8 cellular contexts compared by ENCODE assay signal in genomic region chr9:18393340-18394130, GRCh38.
DNase-seq lines count a peak whose midpoint lies in the region; ATAC-seq and TF ChIP-seq lines count a peak whose summit lies in the region.

No MANE protein-coding gene starts in this region.

- no peaks in the 10 kb centered on the region for H3K27me3 ChIP-seq in prostate gland (replicated peaks; ENCODE audit: insufficient read depth)

- ATAC-seq in GM19397 (IDR thresholded peaks at IDR 0.05; ENCODE audit: unreplicated experiment): no peak

- intact Hi-C loops in prostate gland (cut with DNase I): no loop called here

- H3K4me1 ChIP-seq in prostate gland (replicated peaks): peaks cover 6% of the 10 kb centered on the region

- peak; percentile 62 for DNase-seq in HS-27A (ENCODE audit: low read depth)
- peak; percentile 98 for DNase-seq in NCI-H774 (lab: John Stamatoyannopoulos, UW)
- DNase-seq in fibroblast of gingiva (ENCODE audit: low read depth): peak; percentile 93
- DNase-seq in prostate gland (ENCODE audit: low spot score): peak; percentile 92
- no peak for DNase-seq in GM10266 (ENCODE audit: extremely low spot score)
- no peak for DNase-seq in activated CD4-positive, alpha-beta T cell treated with anti-CD3 and anti-CD28 coated beads for 1 hour
- DNase-seq in middle frontal gyrus (ENCODE audit: extremely low spot score, low spot score): no peak

- H3K27ac ChIP-seq in prostate gland: peak overlapping the region; percentile 52 to 70

- H3K36me3 ChIP-seq in prostate gland: no peaks in the 10 kb centered on the region

- H3K9me3 ChIP-seq in prostate gland: no peaks in the 10 kb centered on the region

- WGBS in prostate gland: 5% methylated on average over 4 of the region's 4 CpGs

- H3K4me3 ChIP-seq in prostate gland: no peak overlapping the region

- TF ChIP-seq POLR2A in prostate gland (IDR thresholded peaks at IDR 0.05): no peak

- TF ChIP-seq CTCF in prostate gland (IDR thresholded peaks at IDR 0.05) (no peak), GM10266 (IDR thresholded peaks at IDR 0.05; ENCODE audit: control insufficient read depth, insufficient read depth, low read depth, missing control alignments) (no peak)

Comparison
In these comparisons a context has a peak if more than half of its experiments do, and no peak if none do; other contexts are left out.
1. DNase-seq: peak in HS-27A (single experiment), NCI-H774 (single experiment), fibroblast of gingiva (single experiment) and prostate gland (single experiment); none in GM10266 (single experiment), activated CD4-positive, alpha-beta T cell treated with anti-CD3 and anti-CD28 coated beads for 1 hour (single experiment) and middle frontal gyrus (single experiment).